14 cellular contexts compared by ENCODE assay signal in genomic region chrX:15465347-15465746, GRCh38. TPM values are rescaled to one million over a fixed set of nuclear protein-coding genes. Genes with fewer than 3 reads are reported as not detected.
DNase-seq lines count a peak whose midpoint lies in the region; ATAC-seq, FAIRE-seq and TF ChIP-seq lines count a peak whose summit lies in the region.
"Had no signal": no experiment of that assay in that cellular context is flagged by ENCODE, and none has a peak within 500 bp of the region (broad histone marks: within the 10 kb centered on the region; RNA-seq: fewer than 3 reads in every experiment).

No MANE protein-coding gene starts in this region.

- no peaks in the 10 kb centered on the region for H3K4me1 ChIP-seq in astrocyte (ENCODE audit: insufficient read depth, low read length)
- H3K4me1 ChIP-seq in naive thymus-derived CD4-positive, alpha-beta T cell (ENCODE audit: control insufficient read depth in 2 of 2, insufficient read depth in 2 of 2, low read length in 2 of 2): no peaks in the 10 kb centered on the region
- H3K4me1 ChIP-seq: BLaER1 had no signal

- H3K27ac Mint-ChIP-seq in astrocyte (ENCODE audit: unreplicated experiment): no peak overlapping the region
- H3K27ac Mint-ChIP-seq in activated naive CD4-positive, alpha-beta T cell treated with anti-CD3 and anti-CD28 coated beads, Interleukin-2, amount 10 ng/mL, durations not matched to agents 7 days and 5 days: no peak overlapping the region
- H3K27ac Mint-ChIP-seq in naive thymus-derived CD4-positive, alpha-beta T cell: no peak overlapping the region
- H3K27ac Mint-ChIP-seq: IgD-negative memory B cell, natural killer cell had no signal

- no peak overlapping the region for H3K4me2 ChIP-seq in astrocyte (ENCODE audit: low read length)
- H3K4me2 ChIP-seq: BLaER1 had no signal

- H3K36me3 Mint-ChIP-seq in astrocyte (ENCODE audit: low read depth, unreplicated experiment): no peaks in the 10 kb centered on the region
- H3K36me3 Mint-ChIP-seq in activated naive CD4-positive, alpha-beta T cell treated with anti-CD3 and anti-CD28 coated beads, Interleukin-2, amount 10 ng/mL, durations not matched to agents 7 days and 5 days: no peaks in the 10 kb centered on the region
- H3K36me3 Mint-ChIP-seq in naive thymus-derived CD4-positive, alpha-beta T cell: no peaks in the 10 kb centered on the region
- H3K36me3 Mint-ChIP-seq: IgD-negative memory B cell, natural killer cell had no signal

- H3K27me3 Mint-ChIP-seq in astrocyte (ENCODE audit: low read depth, unreplicated experiment): no peaks in the 10 kb centered on the region
- no peaks in the 10 kb centered on the region for H3K27me3 Mint-ChIP-seq in activated naive CD4-positive, alpha-beta T cell treated with anti-CD3 and anti-CD28 coated beads, Interleukin-2, amount 10 ng/mL, durations not matched to agents 7 days and 5 days
- H3K27me3 Mint-ChIP-seq in naive thymus-derived CD4-positive, alpha-beta T cell: peaks cover 0 to 3% (median 0%) of the 10 kb centered on the region in 5 donors

- DNase-seq in AG10803 (ENCODE audit: low read depth): peak; percentile 52
- DNase-seq in astrocyte (ENCODE audit: low read depth): peak; percentile 20
- DNase-seq in activated naive CD4-positive, alpha-beta T cell treated with anti-CD3 and anti-CD28 coated beads, Interleukin-2, amount 10 ng/mL, durations not matched to agents 7 days and 5 days: no peak
- DNase-seq in NCI-H2227 (lab: John Stamatoyannopoulos, UW; ENCODE audit: unreplicated experiment): no peak
- no peak for DNase-seq in naive thymus-derived CD4-positive, alpha-beta T cell
- DNase-seq: activated CD4-positive, CD25-positive, alpha-beta regulatory T cell; natural killer cell; NCI-H748 treated with DMSO at 0.1 percent for 48 hours had no signal

- ATAC-seq in GM19035 (IDR thresholded peaks at IDR 0.05; ENCODE audit: unreplicated experiment) (peak; percentile 69), HG03060 (IDR thresholded peaks at IDR 0.05; ENCODE audit: low read depth, unreplicated experiment) (peak; percentile 44), HG03457 (IDR thresholded peaks at IDR 0.05; ENCODE audit: unreplicated experiment) (no peak)
- ATAC-seq in naive thymus-derived CD4-positive, alpha-beta T cell: no peak
- ATAC-seq: natural killer cell had no signal

- no peaks in the 10 kb centered on the region for H3K4me1 Mint-ChIP-seq in astrocyte (ENCODE audit: low read depth, unreplicated experiment)
- H3K4me1 Mint-ChIP-seq in activated naive CD4-positive, alpha-beta T cell treated with anti-CD3 and anti-CD28 coated beads, Interleukin-2, amount 10 ng/mL, durations not matched to agents 7 days and 5 days: no peaks in the 10 kb centered on the region
- H3K4me1 Mint-ChIP-seq in naive thymus-derived CD4-positive, alpha-beta T cell: peaks cover 0 to 2% (median 0%) of the 10 kb centered on the region in 7 donors
- H3K4me1 Mint-ChIP-seq: natural killer cell had no signal

- no peaks in the 10 kb centered on the region for H3K9me3 Mint-ChIP-seq in astrocyte (ENCODE audit: unreplicated experiment)
- H3K9me3 Mint-ChIP-seq in activated naive CD4-positive, alpha-beta T cell treated with anti-CD3 and anti-CD28 coated beads, Interleukin-2, amount 10 ng/mL, durations not matched to agents 7 days and 5 days: no peaks in the 10 kb centered on the region
- H3K9me3 Mint-ChIP-seq in naive thymus-derived CD4-positive, alpha-beta T cell: no peaks in the 10 kb centered on the region
- H3K9me3 Mint-ChIP-seq: IgD-negative memory B cell, natural killer cell had no signal

- H3K27ac ChIP-seq in astrocyte (ENCODE audit: low read depth, low read length): no peak overlapping the region
- H3K27ac ChIP-seq in naive thymus-derived CD4-positive, alpha-beta T cell (ENCODE audit: low read depth, low read length): no peak overlapping the region
- H3K27ac ChIP-seq: BLaER1 had no signal

- H3K4me3 ChIP-seq in AG10803 (ENCODE audit: low read length) (no peak overlapping the region), astrocyte (ENCODE audit: insufficient read depth, low read depth, low read length) (no peak overlapping the region)
- no peak overlapping the region for H3K4me3 ChIP-seq in naive thymus-derived CD4-positive, alpha-beta T cell (ENCODE audit: low read length)
- H3K4me3 ChIP-seq: adrenal gland, BLaER1 had no signal

- H3K9me3 ChIP-seq in astrocyte (ENCODE audit: insufficient read depth, low read depth, low read length): no peaks in the 10 kb centered on the region
- H3K9me3 ChIP-seq in naive thymus-derived CD4-positive, alpha-beta T cell (ENCODE audit: control insufficient read depth in 2 of 3, low read length in 3 of 3): no peaks in the 10 kb centered on the region
- H3K9me3 ChIP-seq: adrenal gland, BLaER1 had no signal

- no peaks in the 10 kb centered on the region for H3K27me3 ChIP-seq in astrocyte (ENCODE audit: insufficient read depth, low read length)
- H3K27me3 ChIP-seq in naive thymus-derived CD4-positive, alpha-beta T cell (ENCODE audit: control insufficient read depth in 2 of 2, insufficient read depth in 2 of 2, low read length in 2 of 2): no peaks in the 10 kb centered on the region
- H3K27me3 ChIP-seq: adrenal gland had no signal

- intact Hi-C loops in naive thymus-derived CD4-positive, alpha-beta T cell (cut with micrococcal nuclease): loop anchor here in 1 of 2 donors (1.0 kb wide), 1 partner anchor 116 kb away; no protein-coding TSS in a partner anchor

- FAIRE-seq in astrocyte (lab: Jason Lieb, UNC): peak; percentile 94

- H3K36me3 ChIP-seq in astrocyte (ENCODE audit: insufficient read depth, low read length): no peaks in the 10 kb centered on the region
- no peaks in the 10 kb centered on the region for H3K36me3 ChIP-seq in naive thymus-derived CD4-positive, alpha-beta T cell (ENCODE audit: control insufficient read depth in 2 of 3, insufficient read depth in 3 of 3, low read length in 3 of 3)
- H3K36me3 ChIP-seq: adrenal gland, BLaER1 had no signal

- H4K20me1 ChIP-seq in astrocyte (ENCODE audit: insufficient read depth, low read length): no peaks in the 10 kb centered on the region

- POLR2A ChIA-PET in naive thymus-derived CD4-positive, alpha-beta T cell (lab: Charles Lee): no interaction called here

- no peak overlapping the region for H3K4me3 Mint-ChIP-seq in astrocyte (ENCODE audit: unreplicated experiment)
- no peak overlapping the region for H3K4me3 Mint-ChIP-seq in activated naive CD4-positive, alpha-beta T cell treated with anti-CD3 and anti-CD28 coated beads, Interleukin-2, amount 10 ng/mL, durations not matched to agents 7 days and 5 days
- no peak overlapping the region for H3K4me3 Mint-ChIP-seq in naive thymus-derived CD4-positive, alpha-beta T cell
- H3K4me3 Mint-ChIP-seq: IgD-negative memory B cell, natural killer cell had no signal

- no peak overlapping the region for H3K9ac ChIP-seq in astrocyte (ENCODE audit: low read length)
- H3K9ac ChIP-seq: BLaER1 had no signal

- no peak for TF ChIP-seq CTCF in AG10803 (conservative IDR thresholded peaks at IDR 0.05; ENCODE audit: low read length)
- no peak for TF ChIP-seq CTCF in astrocyte (IDR thresholded peaks at IDR 0.05; ENCODE audit: insufficient read depth, low read depth, low read length)

- no peak overlapping the region for H2AFZ ChIP-seq in astrocyte (ENCODE audit: low read depth, low read length)

- no peaks in the 10 kb centered on the region for H3K79me2 ChIP-seq in astrocyte (ENCODE audit: insufficient read depth, low read length)

- CTCF ChIA-PET in activated naive CD4-positive, alpha-beta T cell treated with anti-CD3 and anti-CD28 coated beads, Interleukin-2, amount 10 ng/mL, durations not matched to agents 7 days and 5 days (lab: Charles Lee): no interaction called here
- CTCF ChIA-PET in naive thymus-derived CD4-positive, alpha-beta T cell (lab: Charles Lee): no interaction called here

RNA-seq across cellular contexts. Expression of gene PIR, which starts 27.8 kb away (rescaled TPM):
- total RNA-seq in astrocyte: 5.0 and 5.5 TPM in 2 replicates
- total RNA-seq in naive thymus-derived CD4-positive, alpha-beta T cell: 1 to 10 TPM in 1 of 5 experiments, under 1 TPM in 2, not detected in 2; 0.49 to 4.6 (median 0.70) TPM
- not detected for polyA plus RNA-seq in naive thymus-derived CD4-positive, alpha-beta T cell
- polyA plus RNA-seq: IgD-negative memory B cell had no signal

RNA-seq across cellular contexts. Expression of gene BMX, which starts 35.3 kb away (rescaled TPM):
- not detected in 2 replicates for total RNA-seq in astrocyte
- not detected for total RNA-seq in naive thymus-derived CD4-positive, alpha-beta T cell
- polyA plus RNA-seq in naive thymus-derived CD4-positive, alpha-beta T cell: not detected
- polyA plus RNA-seq: IgD-negative memory B cell had no signal

Comparison
In these comparisons a context has a peak if more than half of its experiments do, and no peak if none do; other contexts are left out.
1. DNase-seq: peak in AG10803 (single experiment) and astrocyte (single experiment); none in activated naive CD4-positive, alpha-beta T cell treated with anti-CD3 and anti-CD28 coated beads, Interleukin-2, amount 10 ng/mL, durations not matched to agents 7 days and 5 days (single experiment), NCI-H2227 (single experiment) and naive thymus-derived CD4-positive, alpha-beta T cell (0 of 9).
2. ATAC-seq: peak in GM19035 (single experiment) and HG03060 (single experiment); none in HG03457 (single experiment) and naive thymus-derived CD4-positive, alpha-beta T cell (single experiment).